In the genomic region with DNA sequence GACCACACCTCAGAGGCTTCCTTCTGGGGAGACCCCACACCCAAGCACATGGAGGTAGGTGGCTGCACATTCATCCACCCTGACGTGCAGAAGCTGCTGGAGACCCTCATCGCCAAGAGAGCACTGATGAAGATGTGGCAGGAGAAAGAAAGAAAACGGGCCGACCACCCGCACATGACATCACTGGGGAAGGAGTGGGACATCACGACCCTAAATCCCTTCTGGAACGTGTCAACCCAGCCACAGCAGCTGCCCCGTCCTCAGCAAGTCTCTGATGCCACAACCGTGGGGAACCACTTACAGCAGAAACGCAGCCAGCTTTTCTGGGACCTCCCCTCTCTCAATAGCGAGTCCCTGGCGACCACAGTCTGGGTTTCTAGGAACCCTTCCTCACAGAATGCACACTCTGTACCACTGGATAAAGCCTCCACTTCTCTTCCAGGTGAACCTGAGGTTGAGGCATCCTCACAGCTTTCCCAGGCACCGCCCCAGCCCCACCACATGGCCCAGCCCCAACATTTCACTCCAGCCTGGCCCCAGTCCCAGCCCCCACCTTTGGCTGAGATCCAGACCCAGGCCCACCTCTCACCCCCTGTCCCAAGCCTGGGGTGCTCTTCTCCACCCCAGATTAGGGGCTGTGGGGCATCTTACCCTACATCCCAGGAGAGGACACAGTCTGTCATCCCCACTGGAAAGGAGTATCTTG, we compare ENCODE assay signal across 34 cellular contexts. TPM values are rescaled to one million over a fixed set of nuclear protein-coding genes. Genes with fewer than 3 reads are reported as not detected.
"Had no signal": no experiment of that assay in that cellular context is flagged by ENCODE, and none has a peak within 500 bp of the region (broad histone marks: within the 10 kb centered on the region; RNA-seq: fewer than 3 reads in every experiment).

No MANE protein-coding gene starts in this region.

- H3K4me3 ChIP-seq: ascending aorta, cardiac muscle cell, Peyer's patch had no signal

- H3K4me2 ChIP-seq: KMS-11 had no signal

- H3K4me1 ChIP-seq: ascending aorta, Peyer's patch had no signal

- DNase-seq: activated B cell treated with CpG ODN at 0.5 μM for 24 hours; activated CD4-positive, alpha-beta T cell treated with anti-CD3 and anti-CD28 coated beads for 4 hours; activated CD4-positive, alpha-beta T cell treated with anti-CD3 and anti-CD28 coated beads, Interleukin-2, amount 50 U/mL, for 4 hours; activated CD4-positive, CD25-positive, alpha-beta regulatory T cell treated with anti-CD3 and anti-CD28 coated beads, Interleukin-2, amount 50 U/mL, for 72 hours; activated CD8-positive, alpha-beta T cell treated with anti-CD3 and anti-CD28 coated beads for 36 hours; activated effector memory CD4-positive, alpha-beta T cell treated with anti-CD3 and anti-CD28 coated beads, Interleukin-2, amount 50 U/mL, for 16 hours; activated naive CD4-positive, alpha-beta T cell; activated naive CD8-positive, alpha-beta T cell treated with anti-CD3 and anti-CD28 coated beads, Interleukin-2, amount 10 ng/mL, durations not matched to agents 7 days and 5 days; activated T-cell treated with anti-CD3 and anti-CD28 coated beads, Interleukin-2, amount 50 U/mL, for 72 hours; amygdala; MM.1S; NCI-H1092; NCI-H1436 treated with DMSO at 0.1 percent for 48 hours; NCI-H1694 treated with DMSO at 0.1 percent for 48 hours; NCI-H2029; NCI-H345; NCI-H524 treated with DMSO at 0.1 percent for 48 hours; RPMI8226; SIG-M5; T-cell; T-helper 2 cell; T-helper 9 cell had no signal

- H3K27ac ChIP-seq: ascending aorta, cardiac muscle cell, KMS-11, Peyer's patch, VCaP had no signal

- H3K9ac ChIP-seq: KMS-11 had no signal

- H3K36me3 ChIP-seq: ascending aorta, cardiac muscle cell, Peyer's patch had no signal

- ATAC-seq: activated CD8-positive, alpha-beta T cell treated with anti-CD3 and anti-CD28 coated beads for 36 hours; activated T-cell treated with anti-CD3 and anti-CD28 coated beads, Interleukin-2, amount 50 U/mL, for 72 hours; activated T-helper 17 cell treated with anti-CD3 and anti-CD28 coated beads, Interleukin-2, amount 50 U/mL, for 72 hours; SK-N-SH treated with all-trans-retinoic acid at 6 μM for 48 hours; T-cell had no signal

- H3K9me3 ChIP-seq: ascending aorta, Peyer's patch had no signal

- H3K27me3 ChIP-seq: ascending aorta, cardiac muscle cell, Peyer's patch had no signal

RNA-seq across cellular contexts. Expression of a gene that starts 3.0 kb away (rescaled TPM):
- total RNA-seq: activated B cell treated with CpG ODN at 0.5 μM for 24 hours; activated CD8-positive, alpha-beta memory T cell treated with anti-CD3 and anti-CD28 coated beads for 36 hours; activated CD8-positive, alpha-beta T cell treated with anti-CD3 and anti-CD28 coated beads for 36 hours; activated naive CD8-positive, alpha-beta T cell treated with anti-CD3 and anti-CD28 coated beads, Interleukin-2, amount 10 ng/mL, durations not matched to agents 7 days and 5 days; activated T-cell treated with anti-CD3 and anti-CD28 coated beads, Interleukin-2, amount 50 U/mL, for 72 hours; activated T-helper 17 cell treated with anti-CD3 and anti-CD28 coated beads, Interleukin-2, amount 50 U/mL, for 72 hours; ascending aorta; cardiac muscle cell; LHCN-M2; NCI-H460; Peyer's patch; SK-MEL-5; T-cell had no signal
- polyA plus RNA-seq: adipose tissue, cardiac muscle cell had no signal

RNA-seq across cellular contexts. Expression of a gene that starts 32.1 kb away (rescaled TPM):
- total RNA-seq: activated B cell treated with CpG ODN at 0.5 μM for 24 hours; activated CD8-positive, alpha-beta memory T cell treated with anti-CD3 and anti-CD28 coated beads for 36 hours; activated CD8-positive, alpha-beta T cell treated with anti-CD3 and anti-CD28 coated beads for 36 hours; activated naive CD8-positive, alpha-beta T cell treated with anti-CD3 and anti-CD28 coated beads, Interleukin-2, amount 10 ng/mL, durations not matched to agents 7 days and 5 days; activated T-cell treated with anti-CD3 and anti-CD28 coated beads, Interleukin-2, amount 50 U/mL, for 72 hours; ascending aorta; cardiac muscle cell; LHCN-M2; NCI-H460; Peyer's patch; SK-MEL-5; T-cell had no signal
- polyA plus RNA-seq: adipose tissue, cardiac muscle cell had no signal
